Comparison of ENCODE assay signal across 11 cellular contexts in genomic region chr1:155834296-155834926, GRCh38. TPM values are rescaled to one million over a fixed set of nuclear protein-coding genes. Genes with fewer than 3 reads are reported as not detected.
DNase-seq lines count a peak whose midpoint lies in the region; ATAC-seq and TF ChIP-seq lines count a peak whose summit lies in the region.
"Had no signal": no experiment of that assay in that cellular context is flagged by ENCODE, and none has a peak within 500 bp of the region (broad histone marks: within the 10 kb centered on the region; RNA-seq: fewer than 3 reads in every experiment).

No MANE protein-coding gene starts in this region.

- no peak overlapping the region for H3K9ac ChIP-seq in BLaER1 treated with 17β-estradiol and CSF1 and Interleukin-3, amounts not matched to agents 10 nM and 100 nM
- no peak overlapping the region for H3K9ac ChIP-seq in HUES6 (ENCODE audit: low read length)

- no peaks in the 10 kb centered on the region for H3K9me3 Mint-ChIP-seq in natural killer cell
- H3K9me3 Mint-ChIP-seq: natural killer cell treated with Interleukin-12 subunit alpha and Interleukin-12 subunit beta and Interleukin-15 and Interleukin-18, amount 100 ng/mL, for 72 hours had no signal

- peak overlapping the region in 3 of 11 experiments; percentile 29 to 73 (median 61); a peak in 5 of 22 replicates for H3K27ac ChIP-seq in BLaER1 treated with 17β-estradiol and CSF1 and Interleukin-3, amounts not matched to agents 10 nM and 100 nM
- 0 out of 2 replicates have a peak overlapping the region, but pooled peaks have one; percentile 17 for H3K27ac ChIP-seq in HUES6 (ENCODE audit: low read depth, low read length)

- no peak for ATAC-seq in GM21528 (IDR thresholded peaks at IDR 0.05; ENCODE audit: low FRiP score, unreplicated experiment)
- no peak for ATAC-seq in natural killer cell
- ATAC-seq: natural killer cell treated with Interleukin-12 subunit alpha and Interleukin-12 subunit beta and Interleukin-15 and Interleukin-18, amount 100 ng/mL, for 72 hours had no signal

- TF ChIP-seq CTCF in astrocyte of the cerebellum (IDR thresholded peaks at IDR 0.05; ENCODE audit: low read depth, low read length, missing control alignments): no peak
- TF ChIP-seq CTCF in natural killer cell (IDR thresholded peaks at IDR 0.05): no peak

- peaks cover 44 to 68% (median 57%) of the 10 kb centered on the region in 11 experiments for H3K36me3 ChIP-seq in BLaER1 treated with 17β-estradiol and CSF1 and Interleukin-3, amounts not matched to agents 10 nM and 100 nM
- H3K36me3 ChIP-seq in HUES6 (ENCODE audit: control insufficient read depth, insufficient read depth, low read length): 0 out of 2 replicates have a peak, but pooled peaks cover 2% of the 10 kb centered on the region

- H3K27me3 ChIP-seq in BLaER1 treated with 17β-estradiol and CSF1 and Interleukin-3, amounts not matched to agents 10 nM and 100 nM: no peaks in the 10 kb centered on the region
- no peaks in the 10 kb centered on the region for H3K27me3 ChIP-seq in HUES6 (ENCODE audit: control insufficient read depth, insufficient read depth, low read length)

- peak overlapping the region in 8 of 11 experiments; percentile 16 to 81 (median 38); a peak in 14 of 22 replicates for H3K4me2 ChIP-seq in BLaER1 treated with 17β-estradiol and CSF1 and Interleukin-3, amounts not matched to agents 10 nM and 100 nM

- H3K4me3 Mint-ChIP-seq in natural killer cell: no peak overlapping the region
- H3K4me3 Mint-ChIP-seq: natural killer cell treated with Interleukin-12 subunit alpha and Interleukin-12 subunit beta and Interleukin-15 and Interleukin-18, amount 100 ng/mL, for 72 hours had no signal

- no peaks in the 10 kb centered on the region for H3K36me3 Mint-ChIP-seq in natural killer cell

- H3K4me1 ChIP-seq in BLaER1 treated with 17β-estradiol and CSF1 and Interleukin-3, amounts not matched to agents 10 nM and 100 nM: peaks cover 7 to 20% (median 14%) of the 10 kb centered on the region in 10 experiments
- peaks cover 7% of the 10 kb centered on the region for H3K4me1 ChIP-seq in HUES6 (ENCODE audit: control insufficient read depth, insufficient read depth, low read length)

- no peak overlapping the region for H3K4me3 ChIP-seq in BLaER1 treated with 17β-estradiol and CSF1 and Interleukin-3, amounts not matched to agents 10 nM and 100 nM
- H3K4me3 ChIP-seq in HUES6 (ENCODE audit: low read depth, low read length): no peak overlapping the region
- peak overlapping the region; percentile 2 for H3K4me3 ChIP-seq in astrocyte of the cerebellum (ENCODE audit: low read depth, low read length)

- peak; percentile 87 for DNase-seq in astrocyte of the cerebellum (ENCODE audit: low read depth)
- DNase-seq in kidney glomerular epithelial cell (lab: John Stamatoyannopoulos, UW): peak; percentile 55
- DNase-seq in natural killer cell: no peak
- no peak for DNase-seq in stimulated activated CD4-positive, alpha-beta T cell treated with anti-CD3 and anti-CD28 coated beads, Interleukin-15, amount 100 ng/mL, for 24 hours
- DNase-seq in LoVo (ENCODE audit: low spot score): no peak
- DNase-seq: activated CD4-positive, alpha-beta T cell treated with anti-CD3 and anti-CD28 coated beads for 4 hours; NCI-H1417 had no signal

- H3K9me3 ChIP-seq in BLaER1 treated with 17β-estradiol and CSF1 and Interleukin-3, amounts not matched to agents 10 nM and 100 nM (replicated peaks in 1 of 11): peaks cover 0 to 18% (median 9%) of the 10 kb centered on the region in 11 experiments; a peak in 11 of 22 replicates
- H3K9me3 ChIP-seq in HUES6 (ENCODE audit: control insufficient read depth, insufficient read depth, low read depth, low read length): no peaks in the 10 kb centered on the region

- H4K20me1 ChIP-seq in BLaER1 treated with 17β-estradiol and CSF1 and Interleukin-3, amounts not matched to agents 10 nM and 100 nM: peaks cover 3 to 79% (median 38%) of the 10 kb centered on the region in 11 experiments; a peak in 16 of 22 replicates

- intact Hi-C loops in natural killer cell (cut with micrococcal nuclease): no loop called here

- H3K4me1 Mint-ChIP-seq in natural killer cell: peaks cover 22 to 37% of the 10 kb centered on the region in 2 donors

- peak overlapping the region in 1 of 2 donors; percentile 55 for H3K27ac Mint-ChIP-seq in natural killer cell
- H3K27ac Mint-ChIP-seq: natural killer cell treated with Interleukin-12 subunit alpha and Interleukin-12 subunit beta and Interleukin-15 and Interleukin-18, amount 100 ng/mL, for 72 hours had no signal

- in situ Hi-C loops in astrocyte of the cerebellum (cut with HindIII; ENCODE audit: low sequenced_read_pairs): no loop called here

- no peaks in the 10 kb centered on the region for H3K27me3 Mint-ChIP-seq in natural killer cell (ENCODE audit: low read depth in 2 of 2)
- H3K27me3 Mint-ChIP-seq: natural killer cell treated with Interleukin-12 subunit alpha and Interleukin-12 subunit beta and Interleukin-15 and Interleukin-18, amount 100 ng/mL, for 72 hours had no signal

RNA-seq across cellular contexts. Expression of gene GON4L, which starts 22.6 kb away (rescaled TPM):
- 100 to 1,000 TPM; 127 to 147 (median 146) TPM for total RNA-seq in natural killer cell

RNA-seq across cellular contexts. Expression of gene SYT11, which starts 25.0 kb away (rescaled TPM):
- 10 to 100 TPM; 38.1 to 42.8 (median 39.8) TPM for total RNA-seq in natural killer cell

Comparison
In these comparisons a context has a peak if more than half of its experiments do, and no peak if none do; other contexts are left out.
1. DNase-seq: peak in astrocyte of the cerebellum (single experiment) and kidney glomerular epithelial cell (single experiment); none in natural killer cell (single experiment), stimulated activated CD4-positive, alpha-beta T cell treated with anti-CD3 and anti-CD28 coated beads, Interleukin-15, amount 100 ng/mL, for 24 hours (single experiment) and LoVo (single experiment).